2 cellular contexts compared by ENCODE assay signal in genomic region chr14:103879118-103879569, GRCh38.
A peak's percentile ranks its signal among the peaks of the same experiment; 100 is the strongest.
TF ChIP-seq lines count a peak whose summit lies in the region.

No MANE protein-coding gene starts in this region.

TF ChIP-seq in HepG2, 621 proteins besides CTCF, POLR2A, EP300 and RAD21:
- peak; percentile 83; the same call in 1 of the 2 replicates for TF ChIP-seq ZNF362 (CRISPR knock-in tag; IDR thresholded peaks at IDR 0.05; ENCODE audit: borderline replicate concordance)
- peak; percentile 83 for TF ChIP-seq NR2F6 (IDR thresholded peaks at IDR 0.05)
- TF ChIP-seq NR2F6 (CRISPR knock-in tag; IDR thresholded peaks at IDR 0.05) = 0 out of 2 replicates have a peak, but pooled peaks have one; percentile 32
- peak; percentile 64; the same call in 1 of the 2 replicates for TF ChIP-seq RORA (CRISPR knock-in tag; IDR thresholded peaks at IDR 0.05)
- no peak for TF ChIP-seq SATB2 (CRISPR knock-in tag; IDR thresholded peaks at IDR 0.05)
- peak in 1 of 2 experiments; percentile 18; a peak in 1 of 4 replicates for TF ChIP-seq NR2F1 (CRISPR knock-in tag; IDR thresholded peaks at IDR 0.05)
- TF ChIP-seq CCDC6 (CRISPR knock-in tag; IDR thresholded peaks at IDR 0.05) = 0 out of 2 replicates have a peak, but pooled peaks have one; percentile 7
- 0 out of 2 replicates have a peak, but pooled peaks have one; percentile 36 for TF ChIP-seq ZNF670 (CRISPR knock-in tag; IDR thresholded peaks at IDR 0.05; ENCODE audit: borderline replicate concordance)
- TF ChIP-seq ZSCAN25 (CRISPR knock-in tag; IDR thresholded peaks at IDR 0.05) = no peak
- TF ChIP-seq ZNF501 (CRISPR knock-in tag; IDR thresholded peaks at IDR 0.05) = peak; percentile 77
- TF ChIP-seq CHD4 (IDR thresholded peaks at IDR 0.05; ENCODE audit: borderline replicate concordance, low read length) = 0 out of 2 replicates have a peak, but pooled peaks have one; percentile 85
- TF ChIP-seq ZNF121 (CRISPR knock-in tag; IDR thresholded peaks at IDR 0.05) = peak; percentile 98
- 0 out of 2 replicates have a peak, but pooled peaks have one; percentile 12 for TF ChIP-seq ZC3H13 (CRISPR knock-in tag; IDR thresholded peaks at IDR 0.05)
- TF ChIP-seq ZNF460 (CRISPR knock-in tag; IDR thresholded peaks at IDR 0.05; ENCODE audit: borderline replicate concordance) = peak; percentile 78
- no peak for TF ChIP-seq FOXA1 (IDR thresholded peaks at IDR 0.05)
- TF ChIP-seq FOXA1 (CRISPR knock-in tag; IDR thresholded peaks at IDR 0.05) = 0 out of 2 replicates have a peak, but pooled peaks have one; percentile 9
- TF ChIP-seq NAIF1 (CRISPR knock-in tag; IDR thresholded peaks at IDR 0.05; ENCODE audit: borderline replicate concordance) = peak; percentile 56; the same call in 1 of the 2 replicates
- no peak for TF ChIP-seq ZNF598 (CRISPR knock-in tag; IDR thresholded peaks at IDR 0.05; ENCODE audit: borderline replicate concordance)
- TF ChIP-seq CREBL2 (CRISPR knock-in tag; IDR thresholded peaks at IDR 0.05; ENCODE audit: borderline replicate concordance) = no peak
- TF ChIP-seq ZNF234 (CRISPR knock-in tag; conservative IDR thresholded peaks at IDR 0.05) = 0 out of 2 replicates have a peak, but pooled peaks have one; percentile 55
- TF ChIP-seq ZNF572 (CRISPR knock-in tag; IDR thresholded peaks at IDR 0.05) = 0 out of 2 replicates have a peak, but pooled peaks have one; percentile 46

TF ChIP-seq in SK-N-SH treated with all-trans-retinoic acid at 6 μM for 48 hours, 23 proteins besides CTCF, POLR2A, EP300 and RAD21:
- TF ChIP-seq GLIS3 (CRISPR knock-in tag; IDR thresholded peaks at IDR 0.05) (no peak), ZFP3 (CRISPR knock-in tag; IDR thresholded peaks at IDR 0.05) (no peak), TSHZ2 (CRISPR knock-in tag; IDR thresholded peaks at IDR 0.05) (no peak), SNAI2 (CRISPR knock-in tag; IDR thresholded peaks at IDR 0.05) (no peak), ISL1 (CRISPR knock-in tag; IDR thresholded peaks at IDR 0.05) (no peak), ZNF70 (CRISPR knock-in tag; IDR thresholded peaks at IDR 0.05) (no peak), ZC3H10 (CRISPR knock-in tag; IDR thresholded peaks at IDR 0.05) (no peak), TOX (CRISPR knock-in tag; IDR thresholded peaks at IDR 0.05; ENCODE audit: borderline replicate concordance) (no peak)
TF ChIP-seq in SK-N-SH treated with all-trans-retinoic acid at 6 μM for 48 hours: peak in this region for 0.
